Comparison of ENCODE assay signal across 18 cellular contexts in genomic region chr21:27429612-27430361, GRCh38.
DNase-seq lines count a peak whose midpoint lies in the region; ATAC-seq, FAIRE-seq and TF ChIP-seq lines count a peak whose summit lies in the region.
"Had no signal": no experiment of that assay in that cellular context is flagged by ENCODE, and none has a peak within 500 bp of the region (broad histone marks: within the 10 kb centered on the region; RNA-seq: fewer than 3 reads in every experiment).

No MANE protein-coding gene starts in this region.

- no peak for FAIRE-seq in HepG2 (lab: Jason Lieb, UNC)
- FAIRE-seq: A549, GM12878 had no signal

- no peaks in the 10 kb centered on the region for H3K79me2 ChIP-seq in HepG2 (ENCODE audit: insufficient read depth, low read length)
- H3K79me2 ChIP-seq in fibroblast of lung (ENCODE audit: control insufficient read depth, insufficient read depth, low read length), result no peaks in the 10 kb centered on the region

- TF ChIP-seq RAD21 in liver (IDR thresholded peaks at IDR 0.05) (no peak), HepG2 (CRISPR knock-in tag; IDR thresholded peaks at IDR 0.05) (no peak)

- no peaks in the 10 kb centered on the region for H3K36me3 ChIP-seq in liver (ENCODE audit: control insufficient read depth in 4 of 4, insufficient read depth in 3 of 4, low read depth in 1 of 4, low read length in 3 of 4)
- H3K36me3 ChIP-seq in HepG2 (replicated peaks in 1 of 2; ENCODE audit: control insufficient read depth in 1 of 2, insufficient read depth in 2 of 2, low read length in 2 of 2), result no peaks in the 10 kb centered on the region
- H3K36me3 ChIP-seq in fibroblast of lung (ENCODE audit: control insufficient read depth, insufficient read depth, low read length), result no peaks in the 10 kb centered on the region
- H3K36me3 ChIP-seq: thyroid gland had no signal

- intact Hi-C loops in HepG2 (cut with micrococcal nuclease; ENCODE audit: unreplicated experiment), result no loop called here
- intact Hi-C loops in CD4-positive, alpha-beta T cell (cut with DNase I, micrococcal nuclease), result no loop called here

- no peaks in the 10 kb centered on the region for H4K20me1 ChIP-seq in HepG2 (ENCODE audit: insufficient read depth, low read length)
- no peaks in the 10 kb centered on the region for H4K20me1 ChIP-seq in fibroblast of lung (ENCODE audit: control insufficient read depth, extremely low read depth, insufficient read depth, low read length)

- DNase-seq in HepG2 (ENCODE audit: low spot score) (no peak), fibroblast of lung (ENCODE audit: low read depth in 2 of 2) (peak; percentile 59 to 96)
- DNase-seq in activated CD4-positive, alpha-beta T cell treated with anti-CD3 and anti-CD28 coated beads, Interleukin-2, amount 50 U/mL, for 48 hours, result no peak
- no peak for DNase-seq in CD4-positive, alpha-beta T cell
- DNase-seq in effector CD8-positive, alpha-beta T cell (lab: John Stamatoyannopoulos, UW), result no peak
- DNase-seq: activated CD4-positive, alpha-beta T cell treated with anti-CD3 and anti-CD28 coated beads, Interleukin-2, amount 10 ng/mL, durations not matched to agents 24 days and 14 days; central memory CD4-positive, alpha-beta T cell; DMS53; naive B cell; NCI-H446 treated with DMSO at 0.1 percent for 48 hours; OCI-M1; T-helper 1 cell; thyroid gland had no signal

- TF ChIP-seq EP300 in HepG2 (IDR thresholded peaks at IDR 0.05; ENCODE audit: low read depth in 2 of 2, low read length in 2 of 2) (no peak), HepG2 (CRISPR knock-in tag; IDR thresholded peaks at IDR 0.05; ENCODE audit: borderline replicate concordance) (no peak)

- no peak for TF ChIP-seq CTCF in liver (IDR thresholded peaks at IDR 0.05; ENCODE audit: low read depth, low read length, missing input control)
- TF ChIP-seq CTCF in HepG2 (CRISPR knock-in tag; IDR thresholded peaks at IDR 0.05), result no peak
- TF ChIP-seq CTCF in fibroblast of lung (conservative IDR thresholded peaks at IDR 0.05 in 1 of 2, IDR thresholded peaks at IDR 0.05 in 1 of 2; ENCODE audit: low read depth in 1 of 2, low read length in 2 of 2), result no peak
- TF ChIP-seq CTCF in nephron (IDR thresholded peaks at IDR 0.05; ENCODE audit: unreplicated experiment in 3 of 3), result no peak
- TF ChIP-seq CTCF in CD4-positive, alpha-beta T cell (IDR thresholded peaks at IDR 0.05), result no peak

- in situ Hi-C loops in HepG2 (cut with HindIII; ENCODE audit: extremely low pct_ligation_motif_present, low pct_unique_long_range_greater_than_20kb), result no loop called here

- H3K27ac Mint-ChIP-seq in nephron, result peak overlapping the region in 2 of 3 experiments; percentile 41 to 85
- no peak overlapping the region for H3K27ac Mint-ChIP-seq in CD4-positive, alpha-beta T cell
- H3K27ac Mint-ChIP-seq: activated CD4-positive, alpha-beta T cell treated with anti-CD3 and anti-CD28 coated beads, Interleukin-2, amount 10 ng/mL, durations not matched to agents 24 days and 14 days; naive B cell had no signal

- POLR2A ChIA-PET in HepG2 (lab: Yijun Ruan, JAX), result no interaction called here
- POLR2A ChIA-PET in CD4-positive, alpha-beta T cell (lab: Charles Lee), result no interaction called here

- H3K36me3 Mint-ChIP-seq in nephron (ENCODE audit: low read depth), result no peaks in the 10 kb centered on the region
- no peaks in the 10 kb centered on the region for H3K36me3 Mint-ChIP-seq in CD4-positive, alpha-beta T cell (ENCODE audit: low read depth)
- H3K36me3 Mint-ChIP-seq: naive B cell had no signal

- no peak overlapping the region for H3K4me3 Mint-ChIP-seq in nephron
- no peak overlapping the region for H3K4me3 Mint-ChIP-seq in CD4-positive, alpha-beta T cell
- H3K4me3 Mint-ChIP-seq: activated CD4-positive, alpha-beta T cell treated with anti-CD3 and anti-CD28 coated beads, Interleukin-2, amount 10 ng/mL, durations not matched to agents 24 days and 14 days; naive B cell had no signal

- H3K9me3 Mint-ChIP-seq in nephron, result peaks cover 21% of the 10 kb centered on the region
- H3K9me3 Mint-ChIP-seq in CD4-positive, alpha-beta T cell, result peaks cover 13% of the 10 kb centered on the region

- no peaks in the 10 kb centered on the region for H3K4me1 ChIP-seq in liver (ENCODE audit: control insufficient read depth in 4 of 4, insufficient read depth in 4 of 4, low read length in 3 of 4)
- no peaks in the 10 kb centered on the region for H3K4me1 ChIP-seq in HepG2 (ENCODE audit: insufficient read depth, low read length)
- H3K4me1 ChIP-seq in fibroblast of lung (ENCODE audit: control insufficient read depth, extremely low read depth, insufficient read depth, low read length), result peaks cover 4% of the 10 kb centered on the region
- H3K4me1 ChIP-seq: A549, thyroid gland had no signal

- no peak overlapping the region for H3K4me2 ChIP-seq in HepG2 (ENCODE audit: low read depth, low read length)
- no peak overlapping the region for H3K4me2 ChIP-seq in fibroblast of lung (ENCODE audit: extremely low read depth, insufficient read depth, low read length)
- H3K4me2 ChIP-seq: A549 had no signal

- H3K4me3 ChIP-seq in liver (ENCODE audit: low read depth in 1 of 3, low read length in 3 of 3) (no peak overlapping the region), HepG2 (replicated peaks in 1 of 3; ENCODE audit: insufficient read depth in 1 of 3, low read depth in 2 of 3, low read length in 3 of 3) (no peak overlapping the region), fibroblast of lung (replicated peaks in 1 of 4; ENCODE audit: control extremely low read depth in 1 of 4, insufficient read depth in 1 of 4, low read depth in 3 of 4, low read length in 4 of 4) (no peak overlapping the region)
- H3K4me3 ChIP-seq: A549, GM12878, thyroid gland had no signal

- BruUV-seq in HepG2 (replicated peaks; lab: Mats Ljungman, UMichigan), result no TSS peak

- peaks cover 12% of the 10 kb centered on the region for H3K4me1 Mint-ChIP-seq in nephron
- no peaks in the 10 kb centered on the region for H3K4me1 Mint-ChIP-seq in CD4-positive, alpha-beta T cell (ENCODE audit: low read depth)
- H3K4me1 Mint-ChIP-seq: activated CD4-positive, alpha-beta T cell treated with anti-CD3 and anti-CD28 coated beads, Interleukin-2, amount 10 ng/mL, durations not matched to agents 24 days and 14 days; naive B cell had no signal

- H3K27ac ChIP-seq in liver (ENCODE audit: low read depth in 1 of 2, low read length in 2 of 2), result peak overlapping the region in 1 of 2 donors; percentile 41
- H3K27ac ChIP-seq in HepG2 (ENCODE audit: extremely low read length, insufficient read depth, low read length), result no peak overlapping the region
- H3K27ac ChIP-seq in fibroblast of lung (ENCODE audit: insufficient read depth, low read length), result peak overlapping the region; percentile 33
- no peak overlapping the region for H3K27ac ChIP-seq in CD4-positive, alpha-beta T cell (ENCODE audit: low read depth, low read length)
- H3K27ac ChIP-seq: A549, thyroid gland had no signal

- no peaks in the 10 kb centered on the region for H3K27me3 Mint-ChIP-seq in nephron (ENCODE audit: low read depth)
- H3K27me3 Mint-ChIP-seq in CD4-positive, alpha-beta T cell, result no peaks in the 10 kb centered on the region
- H3K27me3 Mint-ChIP-seq: activated CD4-positive, alpha-beta T cell treated with anti-CD3 and anti-CD28 coated beads, Interleukin-2, amount 10 ng/mL, durations not matched to agents 24 days and 14 days; naive B cell had no signal

- CTCF ChIA-PET in HepG2 (lab: Yijun Ruan, JAX; ENCODE audit: low intra/inter-chr PET ratio, low total read pairs), result no interaction called here
- CTCF ChIA-PET in CD4-positive, alpha-beta T cell (lab: Charles Lee), result no interaction called here

- no peak overlapping the region for H2AFZ ChIP-seq in HepG2 (ENCODE audit: low read length)
- no peak overlapping the region for H2AFZ ChIP-seq in fibroblast of lung (ENCODE audit: low read length)

- WGBS in liver, result 53% methylated on average over 3 of the region's 3 CpGs
- 4% methylated on average over 3 of the region's 3 CpGs for WGBS in HepG2 (ENCODE audit: low lambda C conversion rate)

- H3K9ac ChIP-seq in liver (ENCODE audit: low read depth in 1 of 2, low read length in 2 of 2) (no peak overlapping the region), HepG2 (ENCODE audit: insufficient read depth, low read depth, low read length) (no peak overlapping the region), fibroblast of lung (ENCODE audit: insufficient read depth, low read length) (no peak overlapping the region)

- H3K27me3 ChIP-seq in liver (ENCODE audit: control insufficient read depth in 4 of 4, insufficient read depth in 4 of 4, low read length in 3 of 4), result no peaks in the 10 kb centered on the region
- no peaks in the 10 kb centered on the region; a peak in 1 of 5 replicates for H3K27me3 ChIP-seq in HepG2 (ENCODE audit: control insufficient read depth in 1 of 2, insufficient read depth in 2 of 2, low read length in 2 of 2)
- no peaks in the 10 kb centered on the region for H3K27me3 ChIP-seq in fibroblast of lung (ENCODE audit: control insufficient read depth, insufficient read depth, low read length)
- no peaks in the 10 kb centered on the region for H3K27me3 ChIP-seq in CD4-positive, alpha-beta T cell (ENCODE audit: control insufficient read depth, insufficient read depth, low read length)
- H3K27me3 ChIP-seq: thyroid gland had no signal

- ATAC-seq in HepG2 (no peak), GM21381 (IDR thresholded peaks at IDR 0.05; ENCODE audit: unreplicated experiment) (no peak)
- no peak for ATAC-seq in CD4-positive, alpha-beta T cell (ENCODE audit: poor library complexity)
- ATAC-seq: A549, GM12878 had no signal

- no peak for TF ChIP-seq POLR2A in HepG2 (IDR thresholded peaks at IDR 0.05; ENCODE audit: insufficient read depth in 1 of 2, low read depth in 2 of 2, low read length in 2 of 2)

- peaks cover 0 to 3% (median 0%) of the 10 kb centered on the region in 4 donors for H3K9me3 ChIP-seq in liver (ENCODE audit: control insufficient read depth in 4 of 4, low read length in 3 of 4)
- peaks cover 71% of the 10 kb centered on the region for H3K9me3 ChIP-seq in HepG2 (ENCODE audit: low read length)
- H3K9me3 ChIP-seq in fibroblast of lung (ENCODE audit: control insufficient read depth, insufficient read depth, low read depth, low read length), result no peaks in the 10 kb centered on the region
- H3K9me3 ChIP-seq in CD4-positive, alpha-beta T cell (ENCODE audit: control insufficient read depth, low read length), result no peaks in the 10 kb centered on the region
- H3K9me3 ChIP-seq: A549, thyroid gland had no signal

TF ChIP-seq in liver, 16 proteins besides CTCF, POLR2A, EP300 and RAD21:
- no peak for TF ChIP-seq FOXA2 (IDR thresholded peaks at IDR 0.05)
- peak; percentile 81 for TF ChIP-seq NR2F2 (IDR thresholded peaks at IDR 0.05)

TF ChIP-seq in HepG2, 621 proteins besides CTCF, POLR2A, EP300 and RAD21:
- TF ChIP-seq ZNF333 (CRISPR knock-in tag; IDR thresholded peaks at IDR 0.05; ENCODE audit: borderline replicate concordance) (no peak), MIER3 (CRISPR knock-in tag; IDR thresholded peaks at IDR 0.05; ENCODE audit: borderline replicate concordance) (no peak), KLF12 (CRISPR knock-in tag; IDR thresholded peaks at IDR 0.05; ENCODE audit: borderline replicate concordance) (no peak), ZNF747 (CRISPR knock-in tag; IDR thresholded peaks at IDR 0.05; ENCODE audit: borderline replicate concordance) (no peak), EED (CRISPR knock-in tag; IDR thresholded peaks at IDR 0.05) (no peak), ZNF569 (CRISPR knock-in tag; IDR thresholded peaks at IDR 0.05; ENCODE audit: borderline replicate concordance) (no peak), ZNF382 (CRISPR knock-in tag; IDR thresholded peaks at IDR 0.05; ENCODE audit: borderline replicate concordance) (no peak)

Comparison
In these comparisons a context has a peak if more than half of its experiments do, and no peak if none do; other contexts are left out.
1. DNase-seq: peak in fibroblast of lung (2 of 2); none in HepG2 (single experiment), activated CD4-positive, alpha-beta T cell treated with anti-CD3 and anti-CD28 coated beads, Interleukin-2, amount 50 U/mL, for 48 hours (0 of 2), CD4-positive, alpha-beta T cell (0 of 10) and effector CD8-positive, alpha-beta T cell (single experiment).